In genomic region chr6:131062245-131063027, GRCh38 we compare ENCODE assay signal across 8 cellular contexts. TPM values are rescaled to one million over a fixed set of nuclear protein-coding genes. Genes with fewer than 3 reads are reported as not detected.
A peak's percentile ranks its signal among the peaks of the same experiment; 100 is the strongest.
DNase-seq lines count a peak whose midpoint lies in the region; ATAC-seq and TF ChIP-seq lines count a peak whose summit lies in the region.

No MANE protein-coding gene starts in this region.

- H3K36me3 Mint-ChIP-seq in activated CD8-positive, alpha-beta T cell treated with anti-CD3 and anti-CD28 coated beads, Interleukin-2, amount 10 ng/mL, durations not matched to agents 7 days and 5 days (ENCODE audit: low read depth): no peaks in the 10 kb centered on the region

- no peaks in the 10 kb centered on the region for H3K9me3 Mint-ChIP-seq in activated CD8-positive, alpha-beta T cell treated with anti-CD3 and anti-CD28 coated beads, Interleukin-2, amount 10 ng/mL, durations not matched to agents 7 days and 5 days (ENCODE audit: insufficient read depth)

- peak overlapping the region; percentile 40 for H3K27ac Mint-ChIP-seq in activated CD8-positive, alpha-beta T cell treated with anti-CD3 and anti-CD28 coated beads, Interleukin-2, amount 10 ng/mL, durations not matched to agents 7 days and 5 days

- H3K27me3 Mint-ChIP-seq in activated CD8-positive, alpha-beta T cell treated with anti-CD3 and anti-CD28 coated beads, Interleukin-2, amount 10 ng/mL, durations not matched to agents 7 days and 5 days (ENCODE audit: low read depth): peaks cover 10% of the 10 kb centered on the region

- peaks cover 17% of the 10 kb centered on the region for H3K4me1 Mint-ChIP-seq in activated CD8-positive, alpha-beta T cell treated with anti-CD3 and anti-CD28 coated beads, Interleukin-2, amount 10 ng/mL, durations not matched to agents 7 days and 5 days (ENCODE audit: low read depth)

- no peaks in the 10 kb centered on the region for H3K27me3 ChIP-seq in mucosa of stomach (ENCODE audit: control insufficient read depth, insufficient read depth, low read length)

- H3K36me3 ChIP-seq in mucosa of stomach (ENCODE audit: control insufficient read depth, insufficient read depth, low read length): no peaks in the 10 kb centered on the region

- H3K4me3 ChIP-seq in epithelial cell of proximal tubule (ENCODE audit: low read depth, low read length) (peak overlapping the region; percentile 85), mucosa of stomach (ENCODE audit: low read length) (no peak overlapping the region)

- peak; percentile 11 for DNase-seq in activated T-cell treated with anti-CD3 and anti-CD28 coated beads for 1 hour (ENCODE audit: low read depth)
- no peak for DNase-seq in activated T-cell treated with anti-CD3 and anti-CD28 coated beads for 4 hours
- DNase-seq in HK-2 (ENCODE audit: unreplicated experiment): peak; percentile 34
- DNase-seq in activated CD8-positive, alpha-beta T cell treated with anti-CD3 and anti-CD28 coated beads, Interleukin-2, amount 10 ng/mL, durations not matched to agents 7 days and 5 days: no peak
- no peak for DNase-seq in epithelial cell of proximal tubule (ENCODE audit: low read depth)
- DNase-seq in ureter (ENCODE audit: low spot score): peak; percentile 45
- no peak for DNase-seq in cerebellar nuclear complex (lab: John Stamatoyannopoulos, UW)

- no peak for TF ChIP-seq CTCF in epithelial cell of proximal tubule (conservative IDR thresholded peaks at IDR 0.05; ENCODE audit: low read depth, low read length)

- peak; percentile 47 for ATAC-seq in activated CD8-positive, alpha-beta T cell treated with anti-CD3 and anti-CD28 coated beads, Interleukin-2, amount 10 ng/mL, durations not matched to agents 7 days and 5 days

- CTCF ChIA-PET in activated CD8-positive, alpha-beta T cell treated with anti-CD3 and anti-CD28 coated beads, Interleukin-2, amount 10 ng/mL, durations not matched to agents 7 days and 5 days (lab: Charles Lee): interaction anchor here (1.4 kb wide), 1 partner anchor 71 kb away, joined by 3 read pairs; no protein-coding TSS in a partner anchor

- POLR2A ChIA-PET in activated CD8-positive, alpha-beta T cell treated with anti-CD3 and anti-CD28 coated beads, Interleukin-2, amount 10 ng/mL, durations not matched to agents 7 days and 5 days (lab: Charles Lee): no interaction called here

- peaks cover 24% of the 10 kb centered on the region for H3K4me1 ChIP-seq in mucosa of stomach (ENCODE audit: control insufficient read depth, insufficient read depth, low read length)

- H3K4me3 Mint-ChIP-seq in activated CD8-positive, alpha-beta T cell treated with anti-CD3 and anti-CD28 coated beads, Interleukin-2, amount 10 ng/mL, durations not matched to agents 7 days and 5 days: peak overlapping the region; percentile 78

- H3K9me3 ChIP-seq in mucosa of stomach (ENCODE audit: control insufficient read depth, low read length): no peaks in the 10 kb centered on the region

- peak overlapping the region; percentile 67 for H3K9ac ChIP-seq in mucosa of stomach (ENCODE audit: low read length)

RNA-seq across cellular contexts. Expression of gene EPB41L2, which starts 0.6 kb away (rescaled TPM):
- total RNA-seq in activated CD8-positive, alpha-beta T cell treated with anti-CD3 and anti-CD28 coated beads, Interleukin-2, amount 10 ng/mL, durations not matched to agents 7 days and 5 days: 10 to 100 TPM; 18.0 to 23.6 TPM
- 38.3 and 67.1 TPM in 2 replicates for total RNA-seq in epithelial cell of proximal tubule
- total RNA-seq in ureter: 110 TPM

Comparison
In these comparisons a context has a peak if more than half of its experiments do, and no peak if none do; other contexts are left out.
1. DNase-seq: peak in activated T-cell treated with anti-CD3 and anti-CD28 coated beads for 1 hour (single experiment), HK-2 (single experiment) and ureter (single experiment); none in activated T-cell treated with anti-CD3 and anti-CD28 coated beads for 4 hours (single experiment), activated CD8-positive, alpha-beta T cell treated with anti-CD3 and anti-CD28 coated beads, Interleukin-2, amount 10 ng/mL, durations not matched to agents 7 days and 5 days (single experiment), epithelial cell of proximal tubule (single experiment) and cerebellar nuclear complex (0 of 2).